ENCODE assay signal across 2 cellular contexts in the genomic region with DNA sequence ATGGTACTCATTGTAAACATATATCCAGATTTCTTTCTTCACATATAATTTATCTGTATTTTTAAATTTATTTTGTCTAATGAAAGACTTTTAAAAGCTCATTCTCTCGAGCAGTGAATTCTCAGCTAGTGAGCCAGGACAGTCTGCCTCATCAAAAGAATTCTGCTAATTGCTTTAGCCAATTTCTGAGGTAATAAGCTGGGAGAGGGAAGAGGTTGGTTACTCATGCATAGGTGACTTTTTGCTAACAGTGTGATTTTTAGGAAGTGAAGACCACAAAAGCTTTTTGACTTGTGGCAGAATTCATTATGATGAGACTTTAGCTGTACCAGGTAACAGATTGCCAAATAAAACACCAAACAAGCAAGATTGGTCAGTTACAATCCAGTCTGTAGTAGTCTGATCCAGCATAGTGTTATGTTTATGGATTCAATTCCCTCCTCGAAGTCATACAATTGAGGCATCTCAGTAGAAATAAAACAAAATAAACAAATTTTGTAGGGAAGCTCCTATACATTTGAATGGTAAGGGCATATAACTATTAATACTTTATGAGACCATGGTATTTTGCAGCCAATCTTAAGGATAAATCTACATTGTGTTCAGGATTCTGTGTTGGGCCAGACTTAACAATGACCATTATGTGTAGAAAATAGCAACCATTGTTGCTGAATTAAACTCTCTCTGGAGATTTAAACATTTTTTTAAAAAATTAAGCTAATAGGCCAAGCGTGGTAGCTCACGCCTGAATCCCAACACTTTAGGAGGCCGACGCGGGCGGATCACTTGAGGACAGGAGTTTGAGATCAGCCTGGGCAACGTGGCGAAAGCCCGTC.
TF ChIP-seq lines count a peak whose summit lies in the region.

No MANE protein-coding gene starts in this region.

TF ChIP-seq in A549, 52 proteins besides CTCF, POLR2A, EP300 and RAD21 (continued from another document):
- TF ChIP-seq REST (IDR thresholded peaks at IDR 0.05) (no peak), NFE2L2 (conservative IDR thresholded peaks at IDR 0.05; ENCODE audit: low read length) (no peak), JUNB (IDR thresholded peaks at IDR 0.05) (no peak), NR3C1 (IDR thresholded peaks at IDR 0.05) (no peak), ZNF302 (CRISPR knock-in tag; IDR thresholded peaks at IDR 0.05) (no peak), CEBPB (IDR thresholded peaks at IDR 0.05) (no peak), MYC (IDR thresholded peaks at IDR 0.05; ENCODE audit: borderline replicate concordance, low read length) (no peak), RARB (CRISPR knock-in tag; IDR thresholded peaks at IDR 0.05) (no peak), FOSL2 (IDR thresholded peaks at IDR 0.05) (no peak), FOSL2 (CRISPR knock-in tag; IDR thresholded peaks at IDR 0.05) (no peak), ESRRA (IDR thresholded peaks at IDR 0.05; ENCODE audit: borderline replicate concordance, low read length) (no peak), CBX8 (IDR thresholded peaks at IDR 0.05) (no peak), BHLHE40 (IDR thresholded peaks at IDR 0.05; ENCODE audit: low read depth, low read length) (no peak), FOSB (CRISPR knock-in tag; IDR thresholded peaks at IDR 0.05) (no peak)
- TF ChIP-seq, protein P1, sequence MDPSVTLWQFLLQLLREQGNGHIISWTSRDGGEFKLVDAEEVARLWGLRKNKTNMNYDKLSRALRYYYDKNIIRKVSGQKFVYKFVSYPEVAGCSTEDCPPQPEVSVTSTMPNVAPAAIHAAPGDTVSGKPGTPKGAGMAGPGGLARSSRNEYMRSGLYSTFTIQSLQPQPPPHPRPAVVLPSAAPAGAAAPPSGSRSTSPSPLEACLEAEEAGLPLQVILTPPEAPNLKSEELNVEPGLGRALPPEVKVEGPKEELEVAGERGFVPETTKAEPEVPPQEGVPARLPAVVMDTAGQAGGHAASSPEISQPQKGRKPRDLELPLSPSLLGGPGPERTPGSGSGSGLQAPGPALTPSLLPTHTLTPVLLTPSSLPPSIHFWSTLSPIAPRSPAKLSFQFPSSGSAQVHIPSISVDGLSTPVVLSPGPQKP (IDR thresholded peaks at IDR 0.05; ENCODE audit: low read depth, low read length): no peak

TF ChIP-seq in SK-N-SH treated with all-trans-retinoic acid at 6 μM for 48 hours, 23 proteins besides CTCF, POLR2A, EP300 and RAD21 (continued from another document):
- TF ChIP-seq CSRNP3 (CRISPR knock-in tag; IDR thresholded peaks at IDR 0.05): no peak
- TF ChIP-seq PATZ1 (CRISPR knock-in tag; IDR thresholded peaks at IDR 0.05; ENCODE audit: borderline replicate concordance): no peak
- no peak for TF ChIP-seq ZFP3 (CRISPR knock-in tag; IDR thresholded peaks at IDR 0.05)
- no peak for TF ChIP-seq GLIS3 (CRISPR knock-in tag; IDR thresholded peaks at IDR 0.05)
- TF ChIP-seq BACH2 (CRISPR knock-in tag; IDR thresholded peaks at IDR 0.05; ENCODE audit: borderline replicate concordance): no peak
- no peak for TF ChIP-seq PPARA (CRISPR knock-in tag; IDR thresholded peaks at IDR 0.05; ENCODE audit: borderline replicate concordance)
- TF ChIP-seq POU6F1 (CRISPR knock-in tag; IDR thresholded peaks at IDR 0.05; ENCODE audit: borderline replicate concordance, low read depth): no peak
- no peak for TF ChIP-seq ISL1 (CRISPR knock-in tag; IDR thresholded peaks at IDR 0.05)
- no peak for TF ChIP-seq ESRRG (CRISPR knock-in tag; IDR thresholded peaks at IDR 0.05)
- TF ChIP-seq TCF4 (CRISPR knock-in tag; IDR thresholded peaks at IDR 0.05; ENCODE audit: borderline replicate concordance): no peak
- no peak for TF ChIP-seq SNAI2 (CRISPR knock-in tag; IDR thresholded peaks at IDR 0.05)
- no peak for TF ChIP-seq RARB (CRISPR knock-in tag; IDR thresholded peaks at IDR 0.05)
- TF ChIP-seq TSHZ2 (CRISPR knock-in tag; IDR thresholded peaks at IDR 0.05): no peak
- no peak for TF ChIP-seq ARNTL (CRISPR knock-in tag; IDR thresholded peaks at IDR 0.05; ENCODE audit: borderline replicate concordance, low read depth)
